In genomic region chr5:1289559-1289958, GRCh38 we compare ENCODE assay signal across 1 cellular context. TPM values are rescaled to one million over a fixed set of nuclear protein-coding genes. Genes with fewer than 3 reads are reported as not detected.
"Had no signal": no experiment of that assay in that cellular context is flagged by ENCODE, and none has a peak within 500 bp of the region (broad histone marks: within the 10 kb centered on the region; RNA-seq: fewer than 3 reads in every experiment).

No MANE protein-coding gene starts in this region.

RNA-seq across cellular contexts. Expression of gene TERT, which starts 5.3 kb away (rescaled TPM):
- total RNA-seq: Right ventricle myocardium superior had no signal
